16 cellular contexts compared by ENCODE assay signal in the genomic region with DNA sequence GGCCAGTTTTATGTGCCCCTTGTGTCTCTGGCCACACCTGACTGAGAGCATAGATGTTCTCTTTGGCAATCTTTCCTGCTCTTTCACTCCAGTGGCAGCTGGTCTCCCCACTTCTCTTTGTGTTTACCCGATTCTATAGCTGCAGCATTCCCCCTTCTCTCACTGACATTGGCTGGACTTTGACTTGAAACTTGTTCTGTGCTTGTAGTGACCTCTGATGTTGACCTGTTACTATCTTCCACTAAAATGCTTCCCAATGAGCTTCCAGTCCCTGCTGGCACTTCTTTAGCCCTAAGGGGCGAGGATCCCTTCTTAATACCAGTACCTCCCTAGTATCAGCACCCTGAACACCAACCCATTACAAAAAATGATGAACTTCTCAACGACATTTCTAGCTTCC.
"Had no signal": no experiment of that assay in that cellular context is flagged by ENCODE, and none has a peak within 500 bp of the region (broad histone marks: within the 10 kb centered on the region; RNA-seq: fewer than 3 reads in every experiment).

No MANE protein-coding gene starts in this region.

- H3K4me3 ChIP-seq: adrenal gland, mucosa of descending colon had no signal

- ATAC-seq: activated CD8-positive, alpha-beta T cell treated with anti-CD3 and anti-CD28 coated beads for 36 hours; activated T-cell treated with anti-CD3 and anti-CD28 coated beads, Interleukin-2, amount 50 U/mL, for 4 hours; mucosa of descending colon; naive thymus-derived CD4-positive, alpha-beta T cell had no signal

- H3K27ac Mint-ChIP-seq: activated CD8-positive, alpha-beta T cell treated with anti-CD3 and anti-CD28 coated beads for 36 hours; activated naive CD4-positive, alpha-beta T cell treated with anti-CD3 and anti-CD28 coated beads, Interleukin-2, amount 50 U/mL, for 24 hours; naive thymus-derived CD4-positive, alpha-beta T cell; stimulated activated naive CD8-positive, alpha-beta T cell treated with anti-CD3 and anti-CD28 coated beads, Interleukin-15, Interleukin-2, amounts not matched to agents 100 ng/mL and 50 ng/mL, for 24 hours; type B pancreatic cell had no signal

- FAIRE-seq: colon, small intestine had no signal

- H3K4me3 Mint-ChIP-seq: activated CD8-positive, alpha-beta T cell treated with anti-CD3 and anti-CD28 coated beads for 36 hours; activated naive CD4-positive, alpha-beta T cell treated with anti-CD3 and anti-CD28 coated beads, Interleukin-2, amount 50 U/mL, for 24 hours; activated T-cell treated with anti-CD3 and anti-CD28 coated beads, Interleukin-2, amount 50 U/mL, for 4 hours; naive thymus-derived CD4-positive, alpha-beta T cell; stimulated activated naive CD8-positive, alpha-beta T cell treated with anti-CD3 and anti-CD28 coated beads, Interleukin-15, Interleukin-2, amounts not matched to agents 100 ng/mL and 50 ng/mL, for 24 hours; type B pancreatic cell had no signal

- DNase-seq: activated CD4-positive, alpha-beta T cell treated with anti-CD3 and anti-CD28 coated beads for 4 hours; activated CD8-positive, alpha-beta T cell treated with anti-CD3 and anti-CD28 coated beads for 36 hours; activated effector memory CD4-positive, alpha-beta T cell treated with Interleukin-2 at 50 U/mL for 16 hours; activated T-cell treated with anti-CD3 and anti-CD28 coated beads, Interleukin-2, amount 50 U/mL, for 4 hours; adrenal gland; caudate nucleus; left cardiac atrium; mucosa of descending colon; naive thymus-derived CD4-positive, alpha-beta T cell; T-helper 2 cell had no signal

- H3K27ac ChIP-seq: adrenal gland, neutrophil had no signal

- H3K36me3 Mint-ChIP-seq: activated naive CD4-positive, alpha-beta T cell treated with anti-CD3 and anti-CD28 coated beads, Interleukin-2, amount 50 U/mL, for 24 hours; naive thymus-derived CD4-positive, alpha-beta T cell; type B pancreatic cell had no signal

- H3K27me3 ChIP-seq: adrenal gland, neutrophil had no signal

- H3K9me3 Mint-ChIP-seq: activated CD8-positive, alpha-beta T cell treated with anti-CD3 and anti-CD28 coated beads for 36 hours; activated naive CD4-positive, alpha-beta T cell treated with anti-CD3 and anti-CD28 coated beads, Interleukin-2, amount 50 U/mL, for 24 hours; activated T-cell treated with anti-CD3 and anti-CD28 coated beads, Interleukin-2, amount 50 U/mL, for 4 hours; naive thymus-derived CD4-positive, alpha-beta T cell; stimulated activated naive CD8-positive, alpha-beta T cell treated with anti-CD3 and anti-CD28 coated beads, Interleukin-15, Interleukin-2, amounts not matched to agents 100 ng/mL and 50 ng/mL, for 24 hours; type B pancreatic cell had no signal

- H3K27me3 Mint-ChIP-seq: activated CD8-positive, alpha-beta T cell treated with anti-CD3 and anti-CD28 coated beads for 36 hours; activated naive CD4-positive, alpha-beta T cell treated with anti-CD3 and anti-CD28 coated beads, Interleukin-2, amount 50 U/mL, for 24 hours; stimulated activated naive CD8-positive, alpha-beta T cell treated with anti-CD3 and anti-CD28 coated beads, Interleukin-15, Interleukin-2, amounts not matched to agents 100 ng/mL and 50 ng/mL, for 24 hours; type B pancreatic cell had no signal

- H3K36me3 ChIP-seq: adrenal gland, neutrophil had no signal

- H3K4me1 Mint-ChIP-seq: activated naive CD4-positive, alpha-beta T cell treated with anti-CD3 and anti-CD28 coated beads, Interleukin-2, amount 50 U/mL, for 24 hours; naive thymus-derived CD4-positive, alpha-beta T cell had no signal

- H3K9me3 ChIP-seq: adrenal gland, mucosa of descending colon, neutrophil had no signal
